10 cellular contexts compared by ENCODE assay signal in genomic region chr14:74954947-74955228, GRCh38. TPM values are rescaled to one million over a fixed set of nuclear protein-coding genes. Genes with fewer than 3 reads are reported as not detected.
DNase-seq lines count a peak whose midpoint lies in the region; ATAC-seq and TF ChIP-seq lines count a peak whose summit lies in the region.
"Had no signal": no experiment of that assay in that cellular context is flagged by ENCODE, and none has a peak within 500 bp of the region (broad histone marks: within the 10 kb centered on the region; RNA-seq: fewer than 3 reads in every experiment).

No MANE protein-coding gene starts in this region.

- peaks cover 11% of the 10 kb centered on the region for H3K27me3 Mint-ChIP-seq in T-helper 2 cell treated with Interferon-gamma antibody and Interleukin-4, amounts not matched to agents 5 μg/mL and 100 μg/mL, for 36 hours (ENCODE audit: low read depth)

- H3K79me2 ChIP-seq in mammary epithelial cell (ENCODE audit: insufficient read depth, low read length): peaks cover 30% of the 10 kb centered on the region

- 0% methylated on average over 1 of the region's 3 CpGs for WGBS in mammary epithelial cell (ENCODE audit: low coverage, missing lambda C conversion rate)
- WGBS in right lobe of liver (ENCODE audit: insufficient coverage, low coverage, low lambda C conversion rate, missing lambda C conversion rate): 7% methylated on average over 3 of the region's 3 CpGs
- 0% methylated on average over 1 to 3 of the region's 3 CpGs for WGBS in thyroid gland, 2 donors

- no peaks in the 10 kb centered on the region for H3K9me3 Mint-ChIP-seq in T-helper 2 cell treated with Interferon-gamma antibody and Interleukin-4, amounts not matched to agents 5 μg/mL and 100 μg/mL, for 36 hours

- peak overlapping the region; percentile 90 for H3K4me2 ChIP-seq in mammary epithelial cell (ENCODE audit: insufficient read depth, low read depth, low read length)

- no peak for DNase-seq in T-helper 2 cell treated with Interferon-gamma antibody and Interleukin-4, amounts not matched to agents 5 μg/mL and 100 μg/mL, for 36 hours (ENCODE audit: low spot score)
- DNase-seq in T-helper 2 cell (no peak), mammary epithelial cell (no peak), right lobe of liver (no peak), thyroid gland (no peak), CD1c-positive myeloid dendritic cell (ENCODE audit: extremely low spot score) (no peak)
- DNase-seq in activated naive CD4-positive, alpha-beta T cell (lab: John Stamatoyannopoulos, UW): no peak
- DNase-seq: NCI-H524 treated with DMSO at 0.1 percent for 48 hours had no signal

- H2AFZ ChIP-seq in mammary epithelial cell (ENCODE audit: low read depth, low read length): peak overlapping the region; percentile 84

- H3K27ac Mint-ChIP-seq in T-helper 2 cell treated with Interferon-gamma antibody and Interleukin-4, amounts not matched to agents 5 μg/mL and 100 μg/mL, for 36 hours: no peak overlapping the region

- H4K20me1 ChIP-seq in mammary epithelial cell (ENCODE audit: insufficient read depth, low read length): no peaks in the 10 kb centered on the region

- dilution Hi-C loops in mammary epithelial cell (cut with HindIII; ENCODE audit: low sequenced_read_pairs): no loop called here

- peak overlapping the region; percentile 32 for H3K27ac ChIP-seq in mammary epithelial cell (ENCODE audit: insufficient read depth, low read depth, low read length)
- H3K27ac ChIP-seq in right lobe of liver: no peak overlapping the region
- peak overlapping the region; percentile 57 to 90 (median 86) for H3K27ac ChIP-seq in thyroid gland
- H3K27ac ChIP-seq: body of pancreas had no signal

- peaks cover 1% of the 10 kb centered on the region for H3K4me1 Mint-ChIP-seq in T-helper 2 cell treated with Interferon-gamma antibody and Interleukin-4, amounts not matched to agents 5 μg/mL and 100 μg/mL, for 36 hours (ENCODE audit: low read depth)

- TF ChIP-seq POLR2A in right lobe of liver (IDR thresholded peaks at IDR 0.05) (no peak), thyroid gland (IDR thresholded peaks at IDR 0.05) (no peak)

- no peaks in the 10 kb centered on the region for H3K9me3 ChIP-seq in mammary epithelial cell (replicated peaks; ENCODE audit: insufficient read depth, low read length)
- H3K9me3 ChIP-seq in right lobe of liver: no peaks in the 10 kb centered on the region
- H3K9me3 ChIP-seq in thyroid gland: no peaks in the 10 kb centered on the region
- H3K9me3 ChIP-seq: body of pancreas had no signal

- H3K4me1 ChIP-seq in mammary epithelial cell (ENCODE audit: insufficient read depth, low read length): peaks cover 30% of the 10 kb centered on the region
- peaks cover 0 to 4% (median 0%) of the 10 kb centered on the region in 4 donors for H3K4me1 ChIP-seq in right lobe of liver
- peaks cover 38 to 70% of the 10 kb centered on the region in 2 donors for H3K4me1 ChIP-seq in thyroid gland

- intact Hi-C loops in mammary epithelial cell (cut with micrococcal nuclease) (loop anchor here (1.0 kb wide), 1 partner anchor 47 kb away; the partner anchor contains the start of gene EIF2B2), right lobe of liver (cut with DNase I) (no loop called here), thyroid gland (cut with DNase I) (loop anchor here (5.0 kb wide), 1 partner anchor 52 kb away; no protein-coding TSS in a partner anchor)

- H3K4me3 Mint-ChIP-seq in T-helper 2 cell treated with Interferon-gamma antibody and Interleukin-4, amounts not matched to agents 5 μg/mL and 100 μg/mL, for 36 hours: peak overlapping the region; percentile 51

- no peaks in the 10 kb centered on the region for H3K36me3 Mint-ChIP-seq in T-helper 2 cell treated with Interferon-gamma antibody and Interleukin-4, amounts not matched to agents 5 μg/mL and 100 μg/mL, for 36 hours (ENCODE audit: low read depth)

- TF ChIP-seq CTCF in mammary epithelial cell (conservative IDR thresholded peaks at IDR 0.05 in 1 of 2, IDR thresholded peaks at IDR 0.05 in 1 of 2; ENCODE audit: extremely low read depth in 1 of 2, insufficient read depth in 1 of 2, low read depth in 1 of 2, low read length in 2 of 2): no peak
- no peak for TF ChIP-seq CTCF in right lobe of liver (IDR thresholded peaks at IDR 0.05)
- TF ChIP-seq CTCF in thyroid gland (IDR thresholded peaks at IDR 0.05): no peak

- no peaks in the 10 kb centered on the region for H3K36me3 ChIP-seq in mammary epithelial cell (ENCODE audit: insufficient read depth, low read length)
- H3K36me3 ChIP-seq in right lobe of liver: no peaks in the 10 kb centered on the region
- no peaks in the 10 kb centered on the region for H3K36me3 ChIP-seq in thyroid gland

- peak overlapping the region; percentile 65 to 78 (median 66) for H3K4me3 ChIP-seq in mammary epithelial cell (replicated peaks in 1 of 3; ENCODE audit: insufficient read depth in 1 of 3, low read depth in 2 of 3, low read length in 3 of 3)
- peak overlapping the region; percentile 32 to 48 (median 47) for H3K4me3 ChIP-seq in right lobe of liver
- peak overlapping the region in 2 of 3 donors; percentile 75 for H3K4me3 ChIP-seq in thyroid gland (replicated peaks in 1 of 3)
- H3K4me3 ChIP-seq: body of pancreas had no signal

- H3K9ac ChIP-seq in mammary epithelial cell (ENCODE audit: insufficient read depth, low read length): peak overlapping the region; percentile 29

- BruUV-seq in mammary epithelial cell (replicated peaks; lab: Mats Ljungman, UMichigan): no TSS peak

- H3K27me3 ChIP-seq in mammary epithelial cell (ENCODE audit: insufficient read depth, low read length) (no peaks in the 10 kb centered on the region), right lobe of liver (no peaks in the 10 kb centered on the region), thyroid gland (no peaks in the 10 kb centered on the region)
- H3K27me3 ChIP-seq: body of pancreas had no signal

- ATAC-seq in right lobe of liver: no peak
- ATAC-seq in HG02973 (IDR thresholded peaks at IDR 0.05; ENCODE audit: unreplicated experiment): no peak

- in situ Hi-C loops in mammary epithelial cell (cut with MboI; ENCODE audit: low sequenced_read_pairs in 2 of 2): no loop called here

- CTCF ChIA-PET in mammary epithelial cell (lab: Charles Lee; ENCODE audit: low non-redundant PET): interaction anchor here (0.7 kb wide), 1 partner anchor 10 kb away, joined by 5 read pairs; no protein-coding TSS in a partner anchor

RNA-seq across cellular contexts. Expression of gene PGF, which starts 0.5 kb away (rescaled TPM):
- 10 to 100 TPM; 16.5 to 31.9 TPM for total RNA-seq in mammary epithelial cell
- 24.0 TPM for polyA plus RNA-seq in mammary epithelial cell
- 18.0 TPM for polyA minus RNA-seq in mammary epithelial cell
- 1 to 10 TPM in 5 of 6 experiments, under 1 TPM in 1; 0.55 to 4.2 (median 2.1) TPM for total RNA-seq in right lobe of liver
- 10 to 100 TPM; 34.4 to 68.8 (median 61.0) TPM for total RNA-seq in thyroid gland

RNA-seq across cellular contexts. Expression of gene RPS6KL1, which starts 31.8 kb away (rescaled TPM):
- total RNA-seq in mammary epithelial cell (1 to 10 TPM in 1 of 2 donors, under 1 TPM in 1; 0.17 to 1.6 TPM), right lobe of liver (1 to 10 TPM; 3.9 to 7.9 (median 4.9) TPM), thyroid gland (10 to 100 TPM in 2 of 4 donors, 1 to 10 TPM in 2; 5.7 to 16.4 (median 9.5) TPM)
- 0.51 TPM for polyA plus RNA-seq in mammary epithelial cell
- polyA minus RNA-seq in mammary epithelial cell: not detected

RNA-seq across cellular contexts. Expression of gene EIF2B2, which starts 47.8 kb away (rescaled TPM):
- 10 to 100 TPM; 47.8 to 57.3 TPM for total RNA-seq in mammary epithelial cell
- polyA plus RNA-seq in mammary epithelial cell: 127 TPM
- polyA minus RNA-seq in mammary epithelial cell: 24.7 TPM
- total RNA-seq in right lobe of liver: 10 to 100 TPM; 16.1 to 37.5 (median 20.1) TPM
- 10 to 100 TPM; 47.0 to 94.8 (median 69.3) TPM for total RNA-seq in thyroid gland

Comparison
In these comparisons a context has a peak if more than half of its experiments do, and no peak if none do; other contexts are left out.
1. H3K27ac ChIP-seq: peak in mammary epithelial cell (single experiment) and thyroid gland (3 of 3); none in right lobe of liver (0 of 3).
2. intact Hi-C loops: an anchor here in mammary epithelial cell (1.0 kb wide) and thyroid gland (5.0 kb wide); none called in right lobe of liver.
3. Peak in every context shown above with its lines, with median percentiles within 50 percentile points of each other: H3K4me3 ChIP-seq.